In genomic region chr3:123976904-123977303, GRCh38 we compare ENCODE assay signal across 7 cellular contexts. TPM values are rescaled to one million over a fixed set of nuclear protein-coding genes. Genes with fewer than 3 reads are reported as not detected.
"Had no signal": no experiment of that assay in that cellular context is flagged by ENCODE, and none has a peak within 500 bp of the region (broad histone marks: within the 10 kb centered on the region; RNA-seq: fewer than 3 reads in every experiment).

No MANE protein-coding gene starts in this region.

RNA-seq across cellular contexts. Expression of gene ROPN1, which starts 15.0 kb away (rescaled TPM):
- total RNA-seq: HepG2, HT-29, K562, M059J, Right ventricle myocardium superior, SJSA1 had no signal
- polyA plus RNA-seq: HepG2, IgD-negative memory B cell, K562 had no signal
